In the genomic region with DNA sequence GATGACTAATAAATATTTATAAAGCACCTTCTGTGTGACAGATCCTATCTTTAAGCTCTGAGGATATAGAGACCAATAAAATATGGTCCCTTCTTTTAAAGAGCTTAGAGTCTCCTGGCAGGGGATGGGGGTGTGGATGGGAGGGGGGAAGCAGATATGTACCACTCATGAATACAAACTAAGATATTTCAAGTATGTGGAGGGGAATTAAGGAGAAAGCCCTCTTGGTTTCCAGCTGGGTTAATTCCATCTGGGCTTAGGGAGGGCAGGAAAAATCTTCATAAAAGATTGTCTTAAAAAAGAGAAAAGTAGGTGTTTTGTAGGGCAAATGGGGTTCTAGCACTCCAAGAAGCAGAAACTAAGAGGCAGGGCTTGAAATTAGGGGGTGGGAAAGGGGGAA, we compare ENCODE assay signal across 14 cellular contexts. TPM values are rescaled to one million over a fixed set of nuclear protein-coding genes. Genes with fewer than 3 reads are reported as not detected.
DNase-seq lines count a peak whose midpoint lies in the region; ATAC-seq and TF ChIP-seq lines count a peak whose summit lies in the region.
"Had no signal": no experiment of that assay in that cellular context is flagged by ENCODE, and none has a peak within 500 bp of the region (broad histone marks: within the 10 kb centered on the region; RNA-seq: fewer than 3 reads in every experiment).

No MANE protein-coding gene starts in this region.

- peaks cover 61% of the 10 kb centered on the region for H3K4me1 Mint-ChIP-seq in chondrocyte (ENCODE audit: low read depth)
- H3K4me1 Mint-ChIP-seq in activated T-helper 2 cell treated with anti-CD3 and anti-CD28 coated beads, Interferon-gamma antibody, Interleukin-2, Interleukin-4, amounts not matched to agents 10 μg/mL and 5 μg/mL and 100 μg/mL, durations not matched to agents 14 hours and 24 hours and 36 hours (ENCODE audit: low read depth), result peaks cover 14% of the 10 kb centered on the region

- peaks cover 19% of the 10 kb centered on the region for H3K36me3 Mint-ChIP-seq in chondrocyte (ENCODE audit: low read depth)
- peaks cover 32% of the 10 kb centered on the region for H3K36me3 Mint-ChIP-seq in activated T-helper 2 cell treated with anti-CD3 and anti-CD28 coated beads, Interferon-gamma antibody, Interleukin-2, Interleukin-4, amounts not matched to agents 10 μg/mL and 5 μg/mL and 100 μg/mL, durations not matched to agents 14 hours and 24 hours and 36 hours (ENCODE audit: low read depth)

- no peak for DNase-seq in chondrocyte (ENCODE audit: low spot score)
- DNase-seq in AG08396 (ENCODE audit: low spot score), result no peak
- DNase-seq in activated T-helper 2 cell treated with anti-CD3 and anti-CD28 coated beads, Interferon-gamma antibody, Interleukin-2, Interleukin-4, amounts not matched to agents 10 μg/mL and 5 μg/mL and 100 μg/mL, durations not matched to agents 14 hours and 24 hours and 36 hours (ENCODE audit: low spot score), result no peak
- DNase-seq in activated gamma-delta T cell (lab: John Stamatoyannopoulos, UW), result no peak
- DNase-seq: activated naive CD4-positive, alpha-beta T cell treated with anti-CD3 and anti-CD28 coated beads, Interleukin-2, amount 50 U/mL, for 16 hours; effector CD4-positive, alpha-beta T cell; NCI-H774; stimulated activated CD4-positive, alpha-beta T cell treated with anti-CD3 and anti-CD28 coated beads, Interleukin-2, amount 100 ng/mL, for 48 hours; stimulated activated naive CD8-positive, alpha-beta T cell treated with anti-CD3 and anti-CD28 coated beads, Interleukin-15, amount 100 ng/mL, for 72 hours had no signal

- TF ChIP-seq CTCF in chondrocyte (IDR thresholded peaks at IDR 0.05), result no peak

- peaks cover 52% of the 10 kb centered on the region for H3K4me1 ChIP-seq in ACC112 (ENCODE audit: control insufficient read depth, insufficient read depth, low read length, unreplicated experiment)
- peaks cover 15% of the 10 kb centered on the region for H3K4me1 ChIP-seq in HUES48 (ENCODE audit: control insufficient read depth, insufficient read depth, low read length)
- peaks cover 8 to 15% of the 10 kb centered on the region in 2 donors for H3K4me1 ChIP-seq in muscle layer of duodenum (ENCODE audit: control insufficient read depth in 1 of 2, insufficient read depth in 2 of 2, low read length in 2 of 2)

- H3K4me3 Mint-ChIP-seq in chondrocyte (ENCODE audit: unreplicated experiment), result peak overlapping the region; percentile 53
- H3K4me3 Mint-ChIP-seq in activated T-helper 2 cell treated with anti-CD3 and anti-CD28 coated beads, Interferon-gamma antibody, Interleukin-2, Interleukin-4, amounts not matched to agents 10 μg/mL and 5 μg/mL and 100 μg/mL, durations not matched to agents 14 hours and 24 hours and 36 hours (ENCODE audit: low read depth), result no peak overlapping the region
- H3K4me3 Mint-ChIP-seq: stimulated activated naive CD8-positive, alpha-beta T cell treated with anti-CD3 and anti-CD28 coated beads, Interleukin-15, amount 100 ng/mL, for 72 hours had no signal

- no peak overlapping the region for H3K9ac ChIP-seq in HUES48 (ENCODE audit: low read depth, low read length)

- ATAC-seq in HG02840 (IDR thresholded peaks at IDR 0.05; ENCODE audit: low FRiP score, unreplicated experiment), result no peak
- ATAC-seq: stimulated activated naive CD8-positive, alpha-beta T cell treated with anti-CD3 and anti-CD28 coated beads, Interleukin-15, amount 100 ng/mL, for 72 hours had no signal

- H2AFZ ChIP-seq in ACC112 (ENCODE audit: low read length, unreplicated experiment), result no peak overlapping the region

- H3K79me2 ChIP-seq in ACC112 (ENCODE audit: control insufficient read depth, insufficient read depth, low read length, unreplicated experiment), result peaks cover 7% of the 10 kb centered on the region

- no peaks in the 10 kb centered on the region for H3K27me3 ChIP-seq in ACC112 (ENCODE audit: insufficient read depth, low read length)
- H3K27me3 ChIP-seq in HUES48 (ENCODE audit: control insufficient read depth, insufficient read depth, low read length), result no peaks in the 10 kb centered on the region
- H3K27me3 ChIP-seq in muscle layer of duodenum (ENCODE audit: low read depth, low read length), result no peaks in the 10 kb centered on the region

- intact Hi-C loops in activated T-helper 2 cell treated with anti-CD3 and anti-CD28 coated beads, Interferon-gamma antibody, Interleukin-2, Interleukin-4, amounts not matched to agents 10 μg/mL and 5 μg/mL and 100 μg/mL, durations not matched to agents 14 hours and 24 hours and 36 hours (cut with micrococcal nuclease), result no loop called here

- H3K9me3 Mint-ChIP-seq in chondrocyte (ENCODE audit: low read depth), result no peaks in the 10 kb centered on the region
- H3K9me3 Mint-ChIP-seq in activated T-helper 2 cell treated with anti-CD3 and anti-CD28 coated beads, Interferon-gamma antibody, Interleukin-2, Interleukin-4, amounts not matched to agents 10 μg/mL and 5 μg/mL and 100 μg/mL, durations not matched to agents 14 hours and 24 hours and 36 hours, result no peaks in the 10 kb centered on the region
- H3K9me3 Mint-ChIP-seq: stimulated activated naive CD8-positive, alpha-beta T cell treated with anti-CD3 and anti-CD28 coated beads, Interleukin-15, amount 100 ng/mL, for 72 hours had no signal

- no peaks in the 10 kb centered on the region for H3K27me3 Mint-ChIP-seq in chondrocyte (ENCODE audit: low read depth)
- H3K27me3 Mint-ChIP-seq in activated T-helper 2 cell treated with anti-CD3 and anti-CD28 coated beads, Interferon-gamma antibody, Interleukin-2, Interleukin-4, amounts not matched to agents 10 μg/mL and 5 μg/mL and 100 μg/mL, durations not matched to agents 14 hours and 24 hours and 36 hours (ENCODE audit: low read depth), result no peaks in the 10 kb centered on the region
- H3K27me3 Mint-ChIP-seq: stimulated activated naive CD8-positive, alpha-beta T cell treated with anti-CD3 and anti-CD28 coated beads, Interleukin-15, amount 100 ng/mL, for 72 hours had no signal

- H3K27ac ChIP-seq in ACC112 (ENCODE audit: low read depth, low read length) (peak overlapping the region; percentile 74), HUES48 (ENCODE audit: low read depth, low read length) (peak overlapping the region; percentile 46), muscle layer of duodenum (ENCODE audit: low read length) (peak overlapping the region; percentile 45)
- H3K27ac ChIP-seq: C4-2B had no signal

- H3K9me3 ChIP-seq in HUES48 (ENCODE audit: control insufficient read depth, insufficient read depth, low read length), result no peaks in the 10 kb centered on the region
- no peaks in the 10 kb centered on the region for H3K9me3 ChIP-seq in muscle layer of duodenum (ENCODE audit: control insufficient read depth in 1 of 2, low read length in 2 of 2)

- H3K36me3 ChIP-seq in ACC112 (ENCODE audit: insufficient read depth, low read length) (peaks cover 15% of the 10 kb centered on the region), HUES48 (ENCODE audit: control insufficient read depth, insufficient read depth, low read length) (peaks cover 22% of the 10 kb centered on the region), muscle layer of duodenum (ENCODE audit: control insufficient read depth in 1 of 2, insufficient read depth in 2 of 2, low read length in 2 of 2) (peaks cover 23 to 29% of the 10 kb centered on the region in 2 donors)

- H3K27ac Mint-ChIP-seq in chondrocyte (ENCODE audit: unreplicated experiment), result peak overlapping the region; percentile 95
- H3K27ac Mint-ChIP-seq in activated T-helper 2 cell treated with anti-CD3 and anti-CD28 coated beads, Interferon-gamma antibody, Interleukin-2, Interleukin-4, amounts not matched to agents 10 μg/mL and 5 μg/mL and 100 μg/mL, durations not matched to agents 14 hours and 24 hours and 36 hours, result no peak overlapping the region

- H3K4me3 ChIP-seq in ACC112 (ENCODE audit: low read depth, low read length) (peak overlapping the region; percentile 48), HUES48 (ENCODE audit: low read depth, low read length) (no peak overlapping the region), muscle layer of duodenum (ENCODE audit: low read depth in 1 of 2, low read length in 2 of 2) (no peak overlapping the region)

RNA-seq across cellular contexts. Expression of a gene that starts 18.0 kb away (rescaled TPM):
- 15.3 to 15.4 TPM (median 15.3 TPM) in 3 replicates for total RNA-seq in chondrocyte
- total RNA-seq in activated T-helper 2 cell treated with anti-CD3 and anti-CD28 coated beads, Interferon-gamma antibody, Interleukin-2, Interleukin-4, amounts not matched to agents 10 μg/mL and 5 μg/mL and 100 μg/mL, durations not matched to agents 14 hours and 24 hours and 36 hours, result 21.9 and 22.1 TPM in 2 replicates

RNA-seq across cellular contexts. Expression of a gene that starts 21.6 kb away (rescaled TPM):
- 72.5 to 84.4 TPM (median 78.8 TPM) in 3 replicates for total RNA-seq in chondrocyte
- total RNA-seq in activated T-helper 2 cell treated with anti-CD3 and anti-CD28 coated beads, Interferon-gamma antibody, Interleukin-2, Interleukin-4, amounts not matched to agents 10 μg/mL and 5 μg/mL and 100 μg/mL, durations not matched to agents 14 hours and 24 hours and 36 hours, result 70.7 and 79.2 TPM in 2 replicates

RNA-seq across cellular contexts. Expression of a gene that starts 48.5 kb away (rescaled TPM):
- 30.9 to 43.4 TPM (median 31.4 TPM) in 3 replicates for total RNA-seq in chondrocyte
- total RNA-seq in activated T-helper 2 cell treated with anti-CD3 and anti-CD28 coated beads, Interferon-gamma antibody, Interleukin-2, Interleukin-4, amounts not matched to agents 10 μg/mL and 5 μg/mL and 100 μg/mL, durations not matched to agents 14 hours and 24 hours and 36 hours, result 69.7 and 70.2 TPM in 2 replicates
